18 cellular contexts compared by ENCODE assay signal in the genomic region with DNA sequence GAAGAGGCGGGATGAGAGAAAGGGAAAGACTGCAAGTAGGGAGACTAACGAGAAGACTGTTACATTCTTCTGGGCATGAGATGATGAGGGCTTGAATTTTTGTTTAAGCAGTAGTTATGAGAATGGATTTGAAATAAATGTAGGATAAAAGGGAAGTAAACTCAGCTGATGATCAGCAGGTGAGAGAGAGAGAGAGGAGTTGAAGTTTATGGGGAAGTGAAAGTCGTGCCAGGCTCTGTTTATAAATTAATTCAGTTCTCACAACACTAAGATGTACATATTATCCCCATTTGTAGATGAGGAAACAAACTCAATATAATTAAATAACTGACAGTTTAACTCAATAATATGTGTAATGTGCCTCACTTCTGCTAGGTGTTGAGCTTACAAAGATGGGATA.
"Had no signal": no experiment of that assay in that cellular context is flagged by ENCODE, and none has a peak within 500 bp of the region (broad histone marks: within the 10 kb centered on the region; RNA-seq: fewer than 3 reads in every experiment).

No MANE protein-coding gene starts in this region.

- H3K27ac ChIP-seq: gastroesophageal sphincter, neural progenitor cell, thyroid gland had no signal

- H3K36me3 Mint-ChIP-seq: activated naive CD8-positive, alpha-beta T cell; stimulated activated effector memory CD8-positive, alpha-beta T cell treated with anti-CD3 and anti-CD28 coated beads, Interleukin-12 subunit alpha, Interleukin-12 subunit beta, amount 100 ng/mL, for 72 hours had no signal

- H3K4me3 ChIP-seq: gastroesophageal sphincter, lung, neural progenitor cell, spleen, thyroid gland had no signal

- H3K4me1 ChIP-seq: gastroesophageal sphincter, thyroid gland had no signal

- H3K9ac ChIP-seq: neural progenitor cell had no signal

- H3K27ac Mint-ChIP-seq: activated CD4-positive, alpha-beta T cell treated with anti-CD3 and anti-CD28 coated beads, Interleukin-2, amount 10 ng/mL, durations not matched to agents 24 days and 14 days; activated CD8-positive, alpha-beta T cell treated with anti-CD3 and anti-CD28 coated beads, Interleukin-2, amount 10 ng/mL, durations not matched to agents 7 days and 5 days; activated naive CD8-positive, alpha-beta T cell; activated T-cell treated with anti-CD3 and anti-CD28 coated beads, Interleukin-2, amount 50 U/mL, for 72 hours; neural progenitor cell; stimulated activated effector memory CD8-positive, alpha-beta T cell treated with anti-CD3 and anti-CD28 coated beads, Interleukin-12 subunit alpha, Interleukin-12 subunit beta, amount 100 ng/mL, for 72 hours had no signal

- H3K27me3 ChIP-seq: gastroesophageal sphincter, neural progenitor cell, spleen, thyroid gland had no signal

- H3K36me3 ChIP-seq: gastroesophageal sphincter, neural progenitor cell, spleen, thyroid gland had no signal

- H3K4me3 Mint-ChIP-seq: activated CD4-positive, alpha-beta T cell treated with anti-CD3 and anti-CD28 coated beads, Interleukin-2, amount 10 ng/mL, durations not matched to agents 24 days and 14 days; activated CD8-positive, alpha-beta T cell treated with anti-CD3 and anti-CD28 coated beads, Interleukin-2, amount 10 ng/mL, durations not matched to agents 7 days and 5 days; activated naive CD8-positive, alpha-beta T cell; activated T-cell treated with anti-CD3 and anti-CD28 coated beads, Interleukin-2, amount 50 U/mL, for 72 hours; neural progenitor cell; stimulated activated effector memory CD8-positive, alpha-beta T cell treated with anti-CD3 and anti-CD28 coated beads, Interleukin-12 subunit alpha, Interleukin-12 subunit beta, amount 100 ng/mL, for 72 hours had no signal

- H3K4me1 Mint-ChIP-seq: activated CD4-positive, alpha-beta T cell treated with anti-CD3 and anti-CD28 coated beads, Interleukin-2, amount 10 ng/mL, durations not matched to agents 24 days and 14 days; stimulated activated effector memory CD8-positive, alpha-beta T cell treated with anti-CD3 and anti-CD28 coated beads, Interleukin-12 subunit alpha, Interleukin-12 subunit beta, amount 100 ng/mL, for 72 hours had no signal

- H2AFZ ChIP-seq: neural progenitor cell had no signal

- H3K9me3 ChIP-seq: thyroid gland had no signal

- DNase-seq: activated CD4-positive, alpha-beta T cell treated with anti-CD3 and anti-CD28 coated beads, Interleukin-2, amount 10 ng/mL, durations not matched to agents 24 days and 14 days; activated CD4-positive, CD25-positive, alpha-beta regulatory T cell; activated CD8-positive, alpha-beta memory T cell treated with anti-CD3 and anti-CD28 coated beads, Interleukin-2, amount 50 U/mL, for 4 hours; activated CD8-positive, alpha-beta T cell treated with anti-CD3 and anti-CD28 coated beads, Interleukin-2, amount 10 ng/mL, durations not matched to agents 7 days and 5 days; activated gamma-delta T cell treated with Interleukin-2 at 50 U/mL for 16 hours; activated T-cell treated with anti-CD3 and anti-CD28 coated beads, Interleukin-2, amount 50 U/mL, for 72 hours; amniotic stem cell; spleen; stimulated activated CD4-positive, alpha-beta T cell treated with anti-CD3 and anti-CD28 coated beads, Interleukin-1b, Interleukin-23, amount 100 ng/mL, for 48 hours; thyroid gland had no signal

- ATAC-seq: activated CD8-positive, alpha-beta T cell treated with anti-CD3 and anti-CD28 coated beads, Interleukin-2, amount 10 ng/mL, durations not matched to agents 7 days and 5 days; activated T-cell treated with anti-CD3 and anti-CD28 coated beads, Interleukin-2, amount 50 U/mL, for 72 hours; gastroesophageal sphincter; sciatic nerve; stimulated activated effector memory CD8-positive, alpha-beta T cell treated with anti-CD3 and anti-CD28 coated beads, Interleukin-12 subunit alpha, Interleukin-12 subunit beta, amount 100 ng/mL, for 72 hours had no signal

- FAIRE-seq: endometrium, urothelium cell line had no signal

- H3K4me2 ChIP-seq: neural progenitor cell had no signal
